ENCODE assay signal across 8 cellular contexts in the genomic region with DNA sequence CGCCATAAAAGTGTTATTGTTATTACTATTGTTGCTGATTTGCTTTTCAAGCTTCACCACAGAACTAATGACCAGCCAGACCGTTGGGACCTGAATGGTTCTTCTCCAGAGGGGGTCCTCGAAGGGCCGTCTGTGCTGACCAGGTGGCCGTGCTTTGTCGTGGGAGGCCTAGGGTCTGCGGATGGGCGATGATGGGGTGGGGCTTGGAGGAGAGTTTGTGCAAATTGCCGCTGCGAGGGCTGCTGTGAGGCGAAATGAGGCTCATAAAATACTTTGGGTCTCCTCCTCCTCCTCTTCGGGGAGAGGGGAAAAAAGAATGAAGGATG. TPM values are rescaled to one million over a fixed set of nuclear protein-coding genes. Genes with fewer than 3 reads are reported as not detected.
DNase-seq lines count a peak whose midpoint lies in the region; ATAC-seq and TF ChIP-seq lines count a peak whose summit lies in the region.

No MANE protein-coding gene starts in this region.

- H3K9ac ChIP-seq in MM.1S (ENCODE audit: low read length) = peak overlapping the region; percentile 95

- H3K27me3 Mint-ChIP-seq in T-helper 1 cell treated with Interleukin-12 subunit alpha and Interleukin-12 subunit beta and Interleukin-4 antibody, amounts not matched to agents 30 μg/mL and 1 μg/mL, for 36 hours (ENCODE audit: low read depth) = no peaks in the 10 kb centered on the region
- H3K27me3 Mint-ChIP-seq in natural killer cell treated with Interleukin-12 subunit alpha and Interleukin-12 subunit beta and Interleukin-15 and Interleukin-18, amount 100 ng/mL, for 72 hours = no peaks in the 10 kb centered on the region

- peaks cover 40% of the 10 kb centered on the region for H3K79me2 ChIP-seq in MM.1S (ENCODE audit: low read length)

- CTCF ChIA-PET in GM10248 (lab: Yijun Ruan, JAX) = interaction anchor here (0.9 to 1.5 kb wide), 4 partner anchors 13 to 103 kb away, joined by 3 to 4 read pairs (median 4); no protein-coding TSS in a partner anchor

- H3K4me1 Mint-ChIP-seq in T-helper 1 cell treated with Interleukin-12 subunit alpha and Interleukin-12 subunit beta and Interleukin-4 antibody, amounts not matched to agents 30 μg/mL and 1 μg/mL, for 36 hours (ENCODE audit: low read depth) = peaks cover 38% of the 10 kb centered on the region
- H3K4me1 Mint-ChIP-seq in natural killer cell treated with Interleukin-12 subunit alpha and Interleukin-12 subunit beta and Interleukin-15 and Interleukin-18, amount 100 ng/mL, for 72 hours (ENCODE audit: low read depth in 2 of 2) = peaks cover 45 to 54% of the 10 kb centered on the region in 2 donors

- peak overlapping the region; percentile 97 for H3K4me2 ChIP-seq in MM.1S (ENCODE audit: low read depth, low read length)

- peak overlapping the region; percentile 80 for H2AFZ ChIP-seq in MM.1S (ENCODE audit: low read length)

- H3K27ac Mint-ChIP-seq in T-helper 1 cell treated with Interleukin-12 subunit alpha and Interleukin-12 subunit beta and Interleukin-4 antibody, amounts not matched to agents 30 μg/mL and 1 μg/mL, for 36 hours = peak overlapping the region; percentile 96
- peak overlapping the region; percentile 99 for H3K27ac Mint-ChIP-seq in natural killer cell treated with Interleukin-12 subunit alpha and Interleukin-12 subunit beta and Interleukin-15 and Interleukin-18, amount 100 ng/mL, for 72 hours

- peaks cover 9% of the 10 kb centered on the region for H3K36me3 ChIP-seq in MM.1S (replicated peaks; ENCODE audit: insufficient read depth, low read length)

- no peak for ATAC-seq in natural killer cell treated with Interleukin-12 subunit alpha and Interleukin-12 subunit beta and Interleukin-15 and Interleukin-18, amount 100 ng/mL, for 72 hours
- ATAC-seq in HG03342 (IDR thresholded peaks at IDR 0.05; ENCODE audit: unreplicated experiment) (no peak), HG03565 (IDR thresholded peaks at IDR 0.05; ENCODE audit: unreplicated experiment) (no peak)

- H3K27me3 ChIP-seq in MM.1S (replicated peaks; ENCODE audit: insufficient read depth, low read length) = no peaks in the 10 kb centered on the region

- no peak for TF ChIP-seq CTCF in MM.1S (IDR thresholded peaks at IDR 0.05; ENCODE audit: low read length)
- no peak for TF ChIP-seq CTCF in GM10248 (IDR thresholded peaks at IDR 0.05; ENCODE audit: control extremely low read depth, extremely low read depth, low read depth, missing control alignments)

- no peaks in the 10 kb centered on the region for H3K9me3 ChIP-seq in MM.1S (replicated peaks; ENCODE audit: insufficient read depth, low read length)

- H4K20me1 ChIP-seq in MM.1S (ENCODE audit: insufficient read depth, low read length) = no peaks in the 10 kb centered on the region

- peaks cover 35% of the 10 kb centered on the region for H3K36me3 Mint-ChIP-seq in T-helper 1 cell treated with Interleukin-12 subunit alpha and Interleukin-12 subunit beta and Interleukin-4 antibody, amounts not matched to agents 30 μg/mL and 1 μg/mL, for 36 hours (ENCODE audit: low read depth)
- peaks cover 31% of the 10 kb centered on the region for H3K36me3 Mint-ChIP-seq in natural killer cell treated with Interleukin-12 subunit alpha and Interleukin-12 subunit beta and Interleukin-15 and Interleukin-18, amount 100 ng/mL, for 72 hours

- H3K27ac ChIP-seq in MM.1S (ENCODE audit: low read length) (peak overlapping the region; percentile 78), caudate nucleus (ENCODE audit: low read depth, low read length) (peak overlapping the region; percentile 79)

- peak overlapping the region; percentile 97 for H3K4me3 Mint-ChIP-seq in T-helper 1 cell treated with Interleukin-12 subunit alpha and Interleukin-12 subunit beta and Interleukin-4 antibody, amounts not matched to agents 30 μg/mL and 1 μg/mL, for 36 hours
- H3K4me3 Mint-ChIP-seq in natural killer cell treated with Interleukin-12 subunit alpha and Interleukin-12 subunit beta and Interleukin-15 and Interleukin-18, amount 100 ng/mL, for 72 hours = peak overlapping the region; percentile 96

- peak overlapping the region; percentile 97 for H3K4me3 ChIP-seq in MM.1S (ENCODE audit: low read length)

- POLR2A ChIA-PET in GM10248 (lab: Yijun Ruan, JAX) = interaction anchor here (0.7 to 0.9 kb wide), 2 partner anchors 46 to 248 kb away, joined by 3 to 4 read pairs; a partner anchor contains a TSS

- peaks cover 23% of the 10 kb centered on the region for H3F3A ChIP-seq in MM.1S (ENCODE audit: insufficient read depth, low read length)

- peaks cover 26% of the 10 kb centered on the region for H3K4me1 ChIP-seq in MM.1S (ENCODE audit: low read length)

- DNase-seq in T-helper 1 cell = no peak
- no peak for DNase-seq in MM.1S
- peak in 2 of 61 donors; percentile 18 to 28 for DNase-seq in caudate nucleus (lab: John Stamatoyannopoulos, UW)
- peak; percentile 59 for DNase-seq in natural killer cell treated with Interleukin-12 subunit alpha and Interleukin-12 subunit beta and Interleukin-15 and Interleukin-18, amount 100 ng/mL, for 72 hours (ENCODE audit: low spot score)
- DNase-seq in GM10248 (ENCODE audit: extremely low spot score) = no peak

- H3K9me2 ChIP-seq in MM.1S (replicated peaks; ENCODE audit: insufficient read depth, low read length) = no peaks in the 10 kb centered on the region

- H3K9me3 Mint-ChIP-seq in T-helper 1 cell treated with Interleukin-12 subunit alpha and Interleukin-12 subunit beta and Interleukin-4 antibody, amounts not matched to agents 30 μg/mL and 1 μg/mL, for 36 hours = no peaks in the 10 kb centered on the region
- H3K9me3 Mint-ChIP-seq in natural killer cell treated with Interleukin-12 subunit alpha and Interleukin-12 subunit beta and Interleukin-15 and Interleukin-18, amount 100 ng/mL, for 72 hours = no peaks in the 10 kb centered on the region

RNA-seq across cellular contexts. Expression of a gene that starts 0.8 kb away (rescaled TPM):
- 10 to 100 TPM; 80.5 to 99.5 TPM for total RNA-seq in natural killer cell treated with Interleukin-12 subunit alpha and Interleukin-12 subunit beta and Interleukin-15 and Interleukin-18, amount 100 ng/mL, for 72 hours

RNA-seq across cellular contexts. Expression of a gene that starts 6.0 kb away (rescaled TPM):
- 10 to 100 TPM in 1 of 2 donors, 1 to 10 TPM in 1; 6.9 to 13.2 TPM for total RNA-seq in natural killer cell treated with Interleukin-12 subunit alpha and Interleukin-12 subunit beta and Interleukin-15 and Interleukin-18, amount 100 ng/mL, for 72 hours

RNA-seq across cellular contexts. Expression of a gene that starts 9.7 kb away (rescaled TPM):
- 100 to 1,000 TPM; 243 to 346 TPM for total RNA-seq in natural killer cell treated with Interleukin-12 subunit alpha and Interleukin-12 subunit beta and Interleukin-15 and Interleukin-18, amount 100 ng/mL, for 72 hours

RNA-seq across cellular contexts. Expression of a gene that starts 24.8 kb away (rescaled TPM):
- 10 to 100 TPM; 38.1 to 51.4 TPM for total RNA-seq in natural killer cell treated with Interleukin-12 subunit alpha and Interleukin-12 subunit beta and Interleukin-15 and Interleukin-18, amount 100 ng/mL, for 72 hours

RNA-seq across cellular contexts. Expression of a gene that starts 34.2 kb away (rescaled TPM):
- total RNA-seq in natural killer cell treated with Interleukin-12 subunit alpha and Interleukin-12 subunit beta and Interleukin-15 and Interleukin-18, amount 100 ng/mL, for 72 hours = 10 to 100 TPM; 72.0 to 76.8 TPM
